ENCODE assay signal across 8 cellular contexts in genomic region chr22:20857247-20857643, GRCh38. TPM values are rescaled to one million over a fixed set of nuclear protein-coding genes. Genes with fewer than 3 reads are reported as not detected.
DNase-seq lines count a peak whose midpoint lies in the region; ATAC-seq and TF ChIP-seq lines count a peak whose summit lies in the region.

No MANE protein-coding gene starts in this region.

- no peaks in the 10 kb centered on the region for H3K36me3 ChIP-seq in suprapubic skin

- H3K9me3 Mint-ChIP-seq in activated CD4-positive, alpha-beta T cell treated with anti-CD3 and anti-CD28 coated beads, Interleukin-2, amount 10 ng/mL, durations not matched to agents 7 days and 5 days = no peaks in the 10 kb centered on the region
- H3K9me3 Mint-ChIP-seq in activated T-helper 1 cell treated with anti-CD3 and anti-CD28 coated beads, Interleukin-12 subunit alpha, Interleukin-12 subunit beta, Interleukin-2, Interleukin-4 antibody, amounts not matched to agents 30 ng/mL and 10 ng/mL and 1 ng/mL, durations not matched to agents 14 hours and 24 hours and 36 hours = no peaks in the 10 kb centered on the region

- intact Hi-C loops in activated T-helper 1 cell treated with anti-CD3 and anti-CD28 coated beads, Interleukin-12 subunit alpha, Interleukin-12 subunit beta, Interleukin-2, Interleukin-4 antibody, amounts not matched to agents 30 ng/mL and 10 ng/mL and 1 ng/mL, durations not matched to agents 14 hours and 24 hours and 36 hours (cut with micrococcal nuclease) = loop anchor here (5.0 to 10.0 kb wide), 2 partner anchors 75 to 292 kb away; no protein-coding TSS in a partner anchor

- POLR2A ChIA-PET in activated CD4-positive, alpha-beta T cell treated with anti-CD3 and anti-CD28 coated beads, Interleukin-2, amount 10 ng/mL, durations not matched to agents 7 days and 5 days (lab: Charles Lee) = no interaction called here

- CTCF ChIA-PET in activated CD4-positive, alpha-beta T cell treated with anti-CD3 and anti-CD28 coated beads, Interleukin-2, amount 10 ng/mL, durations not matched to agents 7 days and 5 days (lab: Charles Lee) = interaction anchor here (1.0 to 1.5 kb wide), 3 partner anchors 9 to 60 kb away, joined by 3 to 7 read pairs (median 3); partner anchors contain the start of gene CRKL

- H3K9me3 ChIP-seq in suprapubic skin = no peaks in the 10 kb centered on the region

- WGBS in suprapubic skin = 16% methylated on average over 7 of the region's 7 CpGs

- H3K27me3 Mint-ChIP-seq in activated CD4-positive, alpha-beta T cell treated with anti-CD3 and anti-CD28 coated beads, Interleukin-2, amount 10 ng/mL, durations not matched to agents 7 days and 5 days = no peaks in the 10 kb centered on the region
- no peaks in the 10 kb centered on the region for H3K27me3 Mint-ChIP-seq in activated T-helper 1 cell treated with anti-CD3 and anti-CD28 coated beads, Interleukin-12 subunit alpha, Interleukin-12 subunit beta, Interleukin-2, Interleukin-4 antibody, amounts not matched to agents 30 ng/mL and 10 ng/mL and 1 ng/mL, durations not matched to agents 14 hours and 24 hours and 36 hours (ENCODE audit: insufficient read depth)

- H3K27me3 ChIP-seq in suprapubic skin = no peaks in the 10 kb centered on the region

- H3K4me1 ChIP-seq in suprapubic skin = peaks cover 57% of the 10 kb centered on the region

- TF ChIP-seq CTCF in suprapubic skin (IDR thresholded peaks at IDR 0.05) = no peak

- no peak for TF ChIP-seq EP300 in suprapubic skin (IDR thresholded peaks at IDR 0.05)

- peak overlapping the region; percentile 68 for H3K4me3 ChIP-seq in suprapubic skin

- H3K27ac Mint-ChIP-seq in activated CD4-positive, alpha-beta T cell treated with anti-CD3 and anti-CD28 coated beads, Interleukin-2, amount 10 ng/mL, durations not matched to agents 7 days and 5 days = peak overlapping the region; percentile 92
- H3K27ac Mint-ChIP-seq in activated T-helper 1 cell treated with anti-CD3 and anti-CD28 coated beads, Interleukin-12 subunit alpha, Interleukin-12 subunit beta, Interleukin-2, Interleukin-4 antibody, amounts not matched to agents 30 ng/mL and 10 ng/mL and 1 ng/mL, durations not matched to agents 14 hours and 24 hours and 36 hours = peak overlapping the region; percentile 84

- DNase-seq in activated CD4-positive, alpha-beta T cell treated with anti-CD3 and anti-CD28 coated beads, Interleukin-2, amount 10 ng/mL, durations not matched to agents 7 days and 5 days = no peak
- no peak for DNase-seq in activated CD4-positive, alpha-beta T cell treated with anti-CD3 and anti-CD28 coated beads, Interleukin-2, amount 50 U/mL, for 4 hours
- no peak for DNase-seq in activated T-helper 1 cell treated with anti-CD3 and anti-CD28 coated beads, Interleukin-12 subunit alpha, Interleukin-12 subunit beta, Interleukin-2, Interleukin-4 antibody, amounts not matched to agents 30 ng/mL and 10 ng/mL and 1 ng/mL, durations not matched to agents 14 hours and 24 hours and 36 hours (ENCODE audit: low spot score)
- DNase-seq in inferior parietal cortex (ENCODE audit: extremely low spot score) = peak; percentile 37
- DNase-seq in suprapubic skin (ENCODE audit: low spot score in 2 of 2) = no peak
- DNase-seq in AG20443 (ENCODE audit: low spot score) = no peak

- H3K4me3 Mint-ChIP-seq in activated CD4-positive, alpha-beta T cell treated with anti-CD3 and anti-CD28 coated beads, Interleukin-2, amount 10 ng/mL, durations not matched to agents 7 days and 5 days = peak overlapping the region; percentile 80
- H3K4me3 Mint-ChIP-seq in activated T-helper 1 cell treated with anti-CD3 and anti-CD28 coated beads, Interleukin-12 subunit alpha, Interleukin-12 subunit beta, Interleukin-2, Interleukin-4 antibody, amounts not matched to agents 30 ng/mL and 10 ng/mL and 1 ng/mL, durations not matched to agents 14 hours and 24 hours and 36 hours = peak overlapping the region; percentile 84

- H3K27ac ChIP-seq in suprapubic skin = peak overlapping the region; percentile 84

- H3K36me3 Mint-ChIP-seq in activated CD4-positive, alpha-beta T cell treated with anti-CD3 and anti-CD28 coated beads, Interleukin-2, amount 10 ng/mL, durations not matched to agents 7 days and 5 days (ENCODE audit: low read depth) = peaks cover 4% of the 10 kb centered on the region
- H3K36me3 Mint-ChIP-seq in activated T-helper 1 cell treated with anti-CD3 and anti-CD28 coated beads, Interleukin-12 subunit alpha, Interleukin-12 subunit beta, Interleukin-2, Interleukin-4 antibody, amounts not matched to agents 30 ng/mL and 10 ng/mL and 1 ng/mL, durations not matched to agents 14 hours and 24 hours and 36 hours (ENCODE audit: low read depth) = peaks cover 6% of the 10 kb centered on the region

- H3K4me1 Mint-ChIP-seq in activated CD4-positive, alpha-beta T cell treated with anti-CD3 and anti-CD28 coated beads, Interleukin-2, amount 10 ng/mL, durations not matched to agents 7 days and 5 days = peaks cover 46% of the 10 kb centered on the region
- peaks cover 40% of the 10 kb centered on the region for H3K4me1 Mint-ChIP-seq in activated T-helper 1 cell treated with anti-CD3 and anti-CD28 coated beads, Interleukin-12 subunit alpha, Interleukin-12 subunit beta, Interleukin-2, Interleukin-4 antibody, amounts not matched to agents 30 ng/mL and 10 ng/mL and 1 ng/mL, durations not matched to agents 14 hours and 24 hours and 36 hours (ENCODE audit: low read depth)

- ATAC-seq in GM21576 (IDR thresholded peaks at IDR 0.05; ENCODE audit: unreplicated experiment) = no peak
- no peak for ATAC-seq in HG03342 (IDR thresholded peaks at IDR 0.05; ENCODE audit: unreplicated experiment)

- TF ChIP-seq POLR2A in suprapubic skin (IDR thresholded peaks at IDR 0.05) = no peak

RNA-seq across cellular contexts. Expression of gene PI4KA, which starts 1.4 kb away (rescaled TPM):
- 100 to 1,000 TPM; 103 to 113 TPM for total RNA-seq in activated CD4-positive, alpha-beta T cell treated with anti-CD3 and anti-CD28 coated beads, Interleukin-2, amount 10 ng/mL, durations not matched to agents 7 days and 5 days
- 80.4 and 84.7 TPM in 2 replicates for total RNA-seq in activated T-helper 1 cell treated with anti-CD3 and anti-CD28 coated beads, Interleukin-12 subunit alpha, Interleukin-12 subunit beta, Interleukin-2, Interleukin-4 antibody, amounts not matched to agents 30 ng/mL and 10 ng/mL and 1 ng/mL, durations not matched to agents 14 hours and 24 hours and 36 hours
- total RNA-seq in suprapubic skin = 100 to 1,000 TPM in 1 of 4 donors, 10 to 100 TPM in 3; 44.7 to 136 (median 67.7) TPM

RNA-seq across cellular contexts. Expression of gene SNAP29, which starts 1.6 kb away (rescaled TPM):
- total RNA-seq in activated CD4-positive, alpha-beta T cell treated with anti-CD3 and anti-CD28 coated beads, Interleukin-2, amount 10 ng/mL, durations not matched to agents 7 days and 5 days = 10 to 100 TPM; 29.6 to 36.0 TPM
- total RNA-seq in activated T-helper 1 cell treated with anti-CD3 and anti-CD28 coated beads, Interleukin-12 subunit alpha, Interleukin-12 subunit beta, Interleukin-2, Interleukin-4 antibody, amounts not matched to agents 30 ng/mL and 10 ng/mL and 1 ng/mL, durations not matched to agents 14 hours and 24 hours and 36 hours = 24.6 and 27.7 TPM in 2 replicates
- 10 to 100 TPM; 19.1 to 29.8 (median 22.8) TPM for total RNA-seq in suprapubic skin

RNA-seq across cellular contexts. Expression of gene CRKL, which starts 60.0 kb away (rescaled TPM):
- 10 to 100 TPM; 82.2 to 87.2 TPM for total RNA-seq in activated CD4-positive, alpha-beta T cell treated with anti-CD3 and anti-CD28 coated beads, Interleukin-2, amount 10 ng/mL, durations not matched to agents 7 days and 5 days
- total RNA-seq in activated T-helper 1 cell treated with anti-CD3 and anti-CD28 coated beads, Interleukin-12 subunit alpha, Interleukin-12 subunit beta, Interleukin-2, Interleukin-4 antibody, amounts not matched to agents 30 ng/mL and 10 ng/mL and 1 ng/mL, durations not matched to agents 14 hours and 24 hours and 36 hours = 78.2 and 79.2 TPM in 2 replicates
- 10 to 100 TPM; 52.7 to 75.3 (median 71.9) TPM for total RNA-seq in suprapubic skin
